In genomic region chr1:42456010-42456753, GRCh38 we compare ENCODE assay signal across 1 cellular context.
TF ChIP-seq lines count a peak whose summit lies in the region.

TSS of gene PPCS (plus strand) at chr1:42456543. CDS start at chr1:42456566, 23 bp downstream.
TSS of gene ZMYND12 (minus strand) at chr1:42456022. CDS start at chr1:42455997, 25 bp downstream.

TF ChIP-seq in H1, 55 proteins besides CTCF, POLR2A, EP300 and RAD21 (continued from another document):
- TF ChIP-seq ATF2 (IDR thresholded peaks at IDR 0.05; ENCODE audit: low read length): no peak
- TF ChIP-seq SIRT6 (IDR thresholded peaks at IDR 0.05; ENCODE audit: low read length): no peak
- peak; percentile 69 for TF ChIP-seq MAX (IDR thresholded peaks at IDR 0.05)
- TF ChIP-seq POLR2AphosphoS5 (IDR thresholded peaks at IDR 0.05; ENCODE audit: low read depth, low read length): peak; percentile 46
- TF ChIP-seq NANOG (IDR thresholded peaks at IDR 0.05; ENCODE audit: insufficient read depth, low read depth, low read length, poor library complexity, severe bottlenecking): no peak
- no peak for TF ChIP-seq RNF2 (IDR thresholded peaks at IDR 0.05; ENCODE audit: borderline replicate concordance, low read depth, low read length, missing control alignments, poor library complexity, severe bottlenecking)
- no peak for TF ChIP-seq BRCA1 (IDR thresholded peaks at IDR 0.05; ENCODE audit: low read depth, low read length)
- TF ChIP-seq TEAD4 (IDR thresholded peaks at IDR 0.05; ENCODE audit: low read depth, low read length): no peak
- no peak for TF ChIP-seq CTBP2 (IDR thresholded peaks at IDR 0.05; ENCODE audit: borderline replicate concordance, insufficient read depth, insufficient read length, low read length)
- TF ChIP-seq EGR1 (IDR thresholded peaks at IDR 0.05; ENCODE audit: borderline replicate concordance, low read depth, low read length): peak; percentile 71
- peak; percentile 73; the same call in 1 of the 2 replicates for TF ChIP-seq ATF3 (IDR thresholded peaks at IDR 0.05; ENCODE audit: insufficient read depth, low read depth, low read length)
- TF ChIP-seq SUZ12 (IDR thresholded peaks at IDR 0.05; ENCODE audit: low read length): no peak
- no peak for TF ChIP-seq SAP30 (IDR thresholded peaks at IDR 0.05; ENCODE audit: insufficient read depth, insufficient replicate concordance, low read length)
- peak; percentile 90 for TF ChIP-seq PHF8 (conservative IDR thresholded peaks at IDR 0.05; ENCODE audit: low read depth, low read length)
- no peak for TF ChIP-seq MAFK (IDR thresholded peaks at IDR 0.05; ENCODE audit: low read depth, low read length)
- TF ChIP-seq CREB1 (IDR thresholded peaks at IDR 0.05): peak; percentile 32
- peak; percentile 71 for TF ChIP-seq YY1 (IDR thresholded peaks at IDR 0.05; ENCODE audit: low read depth, low read length)
- TF ChIP-seq CEBPB (IDR thresholded peaks at IDR 0.05; ENCODE audit: low read depth, low read length): no peak
- TF ChIP-seq FOSL1 (IDR thresholded peaks at IDR 0.05; ENCODE audit: insufficient read depth, low read depth, low read length): no peak
- TF ChIP-seq ZNF274 (IDR thresholded peaks at IDR 0.05; ENCODE audit: borderline replicate concordance, extremely low read depth, low read length): no peak
- TF ChIP-seq E2F6 (IDR thresholded peaks at IDR 0.05): no peak
- TF ChIP-seq USF2 (IDR thresholded peaks at IDR 0.05; ENCODE audit: low read length): peak; percentile 94
- TF ChIP-seq CBX8 (IDR thresholded peaks at IDR 0.05; ENCODE audit: borderline replicate concordance, low read depth, low read length): no peak
- TF ChIP-seq KDM5A (IDR thresholded peaks at IDR 0.05; ENCODE audit: low read length): no peak
- TF ChIP-seq RXRA (IDR thresholded peaks at IDR 0.05; ENCODE audit: insufficient read depth, low read depth, low read length): no peak
- TF ChIP-seq ASH2L (IDR thresholded peaks at IDR 0.05; ENCODE audit: low read length): peak; percentile 76
- no peak for TF ChIP-seq RFX5 (IDR thresholded peaks at IDR 0.05; ENCODE audit: borderline replicate concordance, low read depth, low read length)
- TF ChIP-seq HDAC6 (IDR thresholded peaks at IDR 0.05; ENCODE audit: low read depth, low read length): no peak
- no peak for TF ChIP-seq CHD2 (IDR thresholded peaks at IDR 0.05; ENCODE audit: low read length)
- TF ChIP-seq JUN (IDR thresholded peaks at IDR 0.05; ENCODE audit: low read depth, low read length): no peak
- TF ChIP-seq TAF7 (optimal IDR thresholded peaks at IDR 0.05; ENCODE audit: borderline replicate concordance, low read depth, low read length): peak; percentile 27
- peak; percentile 85 for TF ChIP-seq KDM4A (IDR thresholded peaks at IDR 0.05; ENCODE audit: low read depth, low read length, severe bottlenecking)
- peak; percentile 39; the same call in 1 of the 2 replicates for TF ChIP-seq TBP (IDR thresholded peaks at IDR 0.05; ENCODE audit: low read depth, low read length)
- no peak for TF ChIP-seq CHD1 (IDR thresholded peaks at IDR 0.05; ENCODE audit: low read depth, low read length)
- no peak for TF ChIP-seq SP4 (IDR thresholded peaks at IDR 0.05; ENCODE audit: low read length)
- TF ChIP-seq SIX5 (IDR thresholded peaks at IDR 0.05; ENCODE audit: low read depth, low read length): no peak
- no peak for TF ChIP-seq SP1 (IDR thresholded peaks at IDR 0.05; ENCODE audit: low read depth, low read length)
- no peak for TF ChIP-seq BCL11A (IDR thresholded peaks at IDR 0.05; ENCODE audit: low read depth in 2 of 2, low read length in 2 of 2)
- TF ChIP-seq GTF2F1 (IDR thresholded peaks at IDR 0.05; ENCODE audit: borderline replicate concordance, low read depth, low read length): 0 out of 2 replicates have a peak, but pooled peaks have one; percentile 16
- no peak for TF ChIP-seq EZH2 (IDR thresholded peaks at IDR 0.05; ENCODE audit: low read depth, low read length, severe bottlenecking)
- peak in 1 of 2 experiments; percentile 84; a peak in 2 of 4 replicates for TF ChIP-seq HDAC2 (IDR thresholded peaks at IDR 0.05; ENCODE audit: borderline replicate concordance in 1 of 2, low read depth in 2 of 2, low read length in 2 of 2)
- peak; percentile 75 for TF ChIP-seq TAF1 (IDR thresholded peaks at IDR 0.05; ENCODE audit: low read depth, low read length)
- no peak for TF ChIP-seq CHD7 (IDR thresholded peaks at IDR 0.05; ENCODE audit: insufficient replicate concordance, low read length)
- no peak for TF ChIP-seq CBX5 (IDR thresholded peaks at IDR 0.05; ENCODE audit: low read depth, low read length)
- TF ChIP-seq KDM1A (IDR thresholded peaks at IDR 0.05; ENCODE audit: borderline replicate concordance, low read length): no peak
- TF ChIP-seq JUND (IDR thresholded peaks at IDR 0.05; ENCODE audit: low read length): no peak
- TF ChIP-seq BACH1 (IDR thresholded peaks at IDR 0.05; ENCODE audit: low read length): peak; percentile 31; the same call in 1 of the 2 replicates
- TF ChIP-seq NRF1 (IDR thresholded peaks at IDR 0.05; ENCODE audit: low read depth, low read length): peak; percentile 75
- no peak for TF ChIP-seq TCF12 (IDR thresholded peaks at IDR 0.05; ENCODE audit: low read depth, low read length)
- TF ChIP-seq POU5F1 (IDR thresholded peaks at IDR 0.05; ENCODE audit: low read depth, low read length): no peak
- no peak for TF ChIP-seq GABPA (IDR thresholded peaks at IDR 0.05; ENCODE audit: borderline replicate concordance, insufficient read depth, low read length)
